In the genomic region with DNA sequence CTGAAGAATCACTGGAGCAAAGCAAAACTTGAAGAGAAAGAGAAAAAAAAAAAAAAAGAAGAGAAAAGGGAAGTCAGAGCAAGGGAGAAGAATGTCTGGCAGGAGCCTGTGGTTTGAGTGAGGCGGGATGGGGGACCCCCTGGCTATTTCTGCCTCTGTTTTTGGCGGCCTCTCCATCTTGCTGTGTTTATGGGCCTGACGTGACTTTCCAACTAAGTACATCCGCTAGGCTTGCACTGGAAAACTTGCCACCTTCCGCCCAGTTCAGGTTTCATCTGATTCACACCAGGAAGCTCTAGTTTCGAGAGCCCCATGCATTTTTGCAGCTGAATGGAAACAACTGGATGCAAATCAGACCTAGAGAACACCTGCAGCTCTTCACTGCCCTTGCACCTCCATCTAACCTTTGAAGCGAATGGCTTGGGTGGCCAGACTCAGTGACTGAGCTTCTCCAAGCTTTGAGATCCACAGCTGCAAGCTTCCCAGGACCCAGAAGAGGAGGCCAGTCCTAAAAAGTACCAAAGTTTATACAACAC, we compare ENCODE assay signal across 9 cellular contexts. TPM values are rescaled to one million over a fixed set of nuclear protein-coding genes. Genes with fewer than 3 reads are reported as not detected.
A peak's percentile ranks its signal among the peaks of the same experiment; 100 is the strongest.
DNase-seq lines count a peak whose midpoint lies in the region; ATAC-seq, FAIRE-seq and TF ChIP-seq lines count a peak whose summit lies in the region.
"Had no signal": no experiment of that assay in that cellular context is flagged by ENCODE, and none has a peak within 500 bp of the region (broad histone marks: within the 10 kb centered on the region; RNA-seq: fewer than 3 reads in every experiment).

No MANE protein-coding gene starts in this region.

- peak overlapping the region; percentile 23 for H3K4me2 ChIP-seq in hepatocyte

- H3K27me3 ChIP-seq in HUES48 (ENCODE audit: control insufficient read depth, insufficient read depth, low read length): peaks cover 4% of the 10 kb centered on the region
- H3K27me3 ChIP-seq in hepatocyte: no peaks in the 10 kb centered on the region

- ATAC-seq in GM21737 (IDR thresholded peaks at IDR 0.05; ENCODE audit: unreplicated experiment): peak; percentile 82

- H3K27ac ChIP-seq in HUES48 (ENCODE audit: low read depth, low read length) (peak overlapping the region; percentile 7), hepatocyte (peak overlapping the region; percentile 92)

- TF ChIP-seq CTCF in GM10266 (IDR thresholded peaks at IDR 0.05; ENCODE audit: control insufficient read depth, insufficient read depth, low read depth, missing control alignments) (no peak), hepatocyte (IDR thresholded peaks at IDR 0.05; ENCODE audit: poor library complexity) (no peak)

- H3K9ac ChIP-seq in HUES48 (ENCODE audit: low read depth, low read length): no peak overlapping the region

- H3K79me2 ChIP-seq in hepatocyte: no peaks in the 10 kb centered on the region

- H4K20me1 ChIP-seq in hepatocyte (ENCODE audit: insufficient read depth, poor library complexity, severe bottlenecking): no peaks in the 10 kb centered on the region

- no peak for FAIRE-seq in urothelium cell line (lab: Jason Lieb, UNC)
- FAIRE-seq: TTC549 had no signal

- H3K4me3 ChIP-seq in HUES48 (ENCODE audit: low read depth, low read length): no peak overlapping the region; the same call in 1 of the 2 replicates
- no peak overlapping the region for H3K4me3 ChIP-seq in hepatocyte

- H3K9me2 ChIP-seq in hepatocyte (replicated peaks; ENCODE audit: insufficient read depth): no peaks in the 10 kb centered on the region

- H3K9me3 ChIP-seq in HUES48 (ENCODE audit: control insufficient read depth, insufficient read depth, low read length) (no peaks in the 10 kb centered on the region), hepatocyte (ENCODE audit: low read depth) (no peaks in the 10 kb centered on the region)

- H3K4me1 ChIP-seq in HUES48 (ENCODE audit: control insufficient read depth, insufficient read depth, low read length): peaks cover 26% of the 10 kb centered on the region
- peaks cover 12% of the 10 kb centered on the region for H3K4me1 ChIP-seq in hepatocyte (ENCODE audit: insufficient read depth)

- DNase-seq in GM10266 (ENCODE audit: extremely low spot score) (peak; percentile 22), hepatocyte (ENCODE audit: low spot score) (peak; percentile 53), SHP77 treated with DMSO at 0.1 percent for 48 hours (lab: John Stamatoyannopoulos, UW) (no peak), urothelium cell line (ENCODE audit: low spot score) (no peak), NCI-H1048 (lab: John Stamatoyannopoulos, UW) (no peak), NCI-H446 treated with DMSO at 0.1 percent for 48 hours (lab: John Stamatoyannopoulos, UW) (no peak)

- no peak overlapping the region for H2AFZ ChIP-seq in hepatocyte

- H3K36me3 ChIP-seq in HUES48 (ENCODE audit: control insufficient read depth, insufficient read depth, low read length) (no peaks in the 10 kb centered on the region), hepatocyte (replicated peaks; ENCODE audit: insufficient read depth, low read depth) (no peaks in the 10 kb centered on the region)

- WGBS in hepatocyte (ENCODE audit: low lambda C conversion rate, missing lambda C conversion rate): 61% methylated on average over 7 of the region's 7 CpGs

RNA-seq across cellular contexts. Expression of a gene that starts 28.0 kb away (rescaled TPM):
- total RNA-seq in hepatocyte: 3.8 and 5.1 TPM in 2 replicates
- 1.6 and 1.9 TPM in 2 replicates for polyA plus RNA-seq in hepatocyte

Comparison
In these comparisons a context has a peak if more than half of its experiments do, and no peak if none do; other contexts are left out.
1. DNase-seq: peak in GM10266 (single experiment) and hepatocyte (single experiment); none in SHP77 treated with DMSO at 0.1 percent for 48 hours (single experiment), urothelium cell line (single experiment), NCI-H1048 (single experiment) and NCI-H446 treated with DMSO at 0.1 percent for 48 hours (single experiment).